2 cellular contexts compared by ENCODE assay signal in the genomic region with DNA sequence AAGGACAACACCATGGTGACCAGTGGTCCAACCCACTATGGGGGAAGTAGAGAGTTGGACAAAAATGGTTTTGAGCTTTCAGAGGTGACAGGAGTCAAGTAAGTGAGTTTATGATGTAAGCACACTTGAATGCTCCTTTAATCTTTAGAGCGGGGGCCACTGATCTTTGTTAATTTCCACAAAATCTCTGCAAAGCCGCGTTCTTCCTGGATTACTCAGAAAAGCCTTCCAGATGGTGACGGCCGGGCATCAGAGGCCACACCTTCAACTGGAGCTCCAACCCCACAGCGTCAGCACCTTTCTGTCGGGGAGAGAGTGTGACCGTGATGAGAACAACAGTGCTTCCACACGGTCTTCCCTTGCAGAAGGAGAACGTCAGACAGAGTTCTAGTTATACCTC.
TF ChIP-seq lines count a peak whose summit lies in the region.

No MANE protein-coding gene starts in this region.

TF ChIP-seq in A549, 52 proteins besides CTCF, POLR2A, EP300 and RAD21 (continued from another document):
- TF ChIP-seq, protein P1, sequence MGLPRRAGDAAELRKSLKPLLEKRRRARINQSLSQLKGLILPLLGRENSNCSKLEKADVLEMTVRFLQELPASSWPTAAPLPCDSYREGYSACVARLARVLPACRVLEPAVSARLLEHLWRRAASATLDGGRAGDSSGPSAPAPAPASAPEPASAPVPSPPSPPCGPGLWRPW (IDR thresholded peaks at IDR 0.05) = no peak
- no peak for TF ChIP-seq RARB (CRISPR knock-in tag; IDR thresholded peaks at IDR 0.05)
- TF ChIP-seq, protein P2, sequence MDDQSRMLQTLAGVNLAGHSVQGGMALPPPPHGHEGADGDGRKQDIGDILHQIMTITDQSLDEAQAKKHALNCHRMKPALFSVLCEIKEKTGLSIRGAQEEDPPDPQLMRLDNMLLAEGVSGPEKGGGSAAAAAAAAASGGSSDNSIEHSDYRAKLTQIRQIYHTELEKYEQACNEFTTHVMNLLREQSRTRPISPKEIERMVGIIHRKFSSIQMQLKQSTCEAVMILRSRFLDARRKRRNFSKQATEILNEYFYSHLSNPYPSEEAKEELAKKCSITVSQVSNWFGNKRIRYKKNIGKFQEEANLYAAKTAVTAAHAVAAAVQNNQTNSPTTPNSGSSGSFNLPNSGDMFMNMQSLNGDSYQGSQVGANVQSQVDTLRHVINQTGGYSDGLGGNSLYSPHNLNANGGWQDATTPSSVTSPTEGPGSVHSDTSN (IDR thresholded peaks at IDR 0.05) = no peak
- no peak for TF ChIP-seq KDM5A (IDR thresholded peaks at IDR 0.05)
- TF ChIP-seq HDAC2 (IDR thresholded peaks at IDR 0.05) = no peak
- TF ChIP-seq HEYL (CRISPR knock-in tag; IDR thresholded peaks at IDR 0.05) = no peak
- no peak for TF ChIP-seq NR3C1 (IDR thresholded peaks at IDR 0.05)
- no peak for TF ChIP-seq MAFK (IDR thresholded peaks at IDR 0.05; ENCODE audit: partially characterized antibody)

TF ChIP-seq in K562, 482 proteins besides CTCF, POLR2A, EP300 and RAD21 (continued from another document):
- TF ChIP-seq NFIX (CRISPR knock-in tag; IDR thresholded peaks at IDR 0.05; ENCODE audit: low read depth) (no peak), ZFPM2 (CRISPR knock-in tag; IDR thresholded peaks at IDR 0.05) (no peak)
- TF ChIP-seq, protein P3, sequence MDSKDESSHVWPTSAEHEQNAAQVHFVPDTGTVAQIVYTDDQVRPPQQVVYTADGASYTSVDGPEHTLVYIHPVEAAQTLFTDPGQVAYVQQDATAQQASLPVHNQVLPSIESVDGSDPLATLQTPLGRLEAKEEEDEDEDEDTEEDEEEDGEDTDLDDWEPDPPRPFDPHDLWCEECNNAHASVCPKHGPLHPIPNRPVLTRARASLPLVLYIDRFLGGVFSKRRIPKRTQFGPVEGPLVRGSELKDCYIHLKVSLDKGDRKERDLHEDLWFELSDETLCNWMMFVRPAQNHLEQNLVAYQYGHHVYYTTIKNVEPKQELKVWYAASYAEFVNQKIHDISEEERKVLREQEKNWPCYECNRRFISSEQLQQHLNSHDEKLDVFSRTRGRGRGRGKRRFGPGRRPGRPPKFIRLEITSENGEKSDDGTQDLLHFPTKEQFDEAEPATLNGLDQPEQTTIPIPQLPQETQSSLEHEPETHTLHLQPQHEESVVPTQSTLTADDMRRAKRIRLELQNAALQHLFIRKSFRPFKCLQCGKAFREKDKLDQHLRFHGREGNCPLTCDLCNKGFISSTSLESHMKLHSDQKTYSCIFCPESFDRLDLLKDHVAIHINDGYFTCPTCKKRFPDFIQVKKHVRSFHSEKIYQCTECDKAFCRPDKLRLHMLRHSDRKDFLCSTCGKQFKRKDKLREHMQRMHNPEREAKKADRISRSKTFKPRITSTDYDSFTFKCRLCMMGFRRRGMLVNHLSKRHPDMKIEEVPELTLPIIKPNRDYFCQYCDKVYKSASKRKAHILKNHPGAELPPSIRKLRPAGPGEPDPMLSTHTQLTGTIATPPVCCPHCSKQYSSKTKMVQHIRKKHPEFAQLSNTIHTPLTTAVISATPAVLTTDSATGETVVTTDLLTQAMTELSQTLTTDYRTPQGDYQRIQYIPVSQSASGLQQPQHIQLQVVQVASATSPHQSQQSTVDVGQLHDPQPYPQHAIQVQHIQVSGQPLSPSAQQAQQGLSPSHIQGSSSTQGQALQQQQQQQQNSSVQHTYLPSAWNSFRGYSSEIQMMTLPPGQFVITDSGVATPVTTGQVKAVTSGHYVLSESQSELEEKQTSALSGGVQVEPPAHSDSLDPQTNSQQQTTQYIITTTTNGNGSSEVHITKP (IDR thresholded peaks at IDR 0.05; ENCODE audit: partially characterized antibody) = peak; percentile 72
